Comparison of ENCODE assay signal across 8 cellular contexts in the genomic region with DNA sequence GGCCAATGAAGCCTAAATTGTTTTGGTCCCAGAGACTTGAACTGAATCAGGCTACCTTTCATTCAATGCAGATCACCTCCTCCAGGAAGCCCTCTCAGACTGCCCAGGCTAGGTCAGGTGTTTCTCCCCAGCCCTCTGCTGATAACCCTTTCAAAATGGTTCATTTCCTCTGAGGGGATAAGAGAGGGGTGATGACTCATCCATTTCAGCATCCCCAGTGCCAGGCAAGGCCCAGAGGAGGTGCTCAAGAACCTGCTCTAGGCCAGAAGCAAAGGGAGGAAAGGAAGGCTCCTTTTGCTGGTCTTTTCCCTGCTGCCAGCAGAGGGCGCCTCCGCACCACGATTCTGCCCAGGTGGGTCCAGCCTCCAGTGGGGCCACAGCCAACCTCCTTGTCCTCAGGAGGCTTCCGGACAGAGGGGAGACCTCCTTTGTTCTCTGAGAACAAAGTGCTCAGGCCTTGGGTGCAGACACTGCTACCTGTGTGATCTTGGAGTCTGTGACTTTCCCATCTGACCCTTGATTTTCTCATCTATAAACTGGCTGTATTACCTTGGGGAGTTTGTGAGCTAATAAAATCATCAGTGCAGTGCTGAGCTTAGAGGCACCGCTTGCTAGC. TPM values are rescaled to one million over a fixed set of nuclear protein-coding genes. Genes with fewer than 3 reads are reported as not detected.
DNase-seq lines count a peak whose midpoint lies in the region; ATAC-seq and TF ChIP-seq lines count a peak whose summit lies in the region.

No MANE protein-coding gene starts in this region.

- intact Hi-C loops in left lung (cut with DNase I), result no loop called here

- no peaks in the 10 kb centered on the region for H3K4me1 ChIP-seq in left lung

- H3K4me3 ChIP-seq in left lung, result no peak overlapping the region

- peak; percentile 81 to 84 for TF ChIP-seq CTCF in left lung (IDR thresholded peaks at IDR 0.05)

- ATAC-seq in left lung (peak; percentile 97), HG03521 (IDR thresholded peaks at IDR 0.05; ENCODE audit: unreplicated experiment) (no peak)

- H3K27me3 ChIP-seq in left lung, result peaks cover 0 to 6% of the 10 kb centered on the region in 2 donors

- no peaks in the 10 kb centered on the region for H3K9me3 ChIP-seq in left lung

- no peaks in the 10 kb centered on the region for H3K36me3 ChIP-seq in left lung

- no peak overlapping the region for H3K27ac ChIP-seq in left lung

- peak; percentile 75 for DNase-seq in SIG-M5 treated with dmso at 0.1 percent for 504 hours (lab: John Stamatoyannopoulos, UW; ENCODE audit: unreplicated experiment)
- DNase-seq in SIG-M5 (lab: John Stamatoyannopoulos, UW), result no peak
- DNase-seq in NCI-H2171 treated with DMSO at 0.1 percent for 48 hours (lab: John Stamatoyannopoulos, UW), result peak; percentile 69
- peak; percentile 40 for DNase-seq in activated CD4-positive, alpha-beta T cell treated with anti-CD3 and anti-CD28 coated beads for 1 hour
- peak; percentile 75 for DNase-seq in cerebellum (ENCODE audit: low spot score)
- DNase-seq in left lung, result peak; percentile 64 to 92
- DNase-seq in stimulated activated CD4-positive, alpha-beta T cell treated with anti-CD3 and anti-CD28 coated beads, TNF-alpha, amount 100 ng/mL, for 4 hours (ENCODE audit: low read depth in 3 of 3), result peak; percentile 27 to 43 (median 29)

RNA-seq across cellular contexts. Expression of gene ARHGEF10L, which starts 45.3 kb away (rescaled TPM):
- total RNA-seq in cerebellum (33.8 TPM), left lung (10 to 100 TPM; 26.5 to 39.6 TPM)

RNA-seq across cellular contexts. Expression of gene RCC2, which starts 54.7 kb away (rescaled TPM):
- total RNA-seq in cerebellum (28.7 TPM), left lung (10 to 100 TPM; 56.8 to 60.7 TPM)
